Comparison of ENCODE assay signal across 29 cellular contexts in genomic region chr1:78474092-78474491, GRCh38. TPM values are rescaled to one million over a fixed set of nuclear protein-coding genes. Genes with fewer than 3 reads are reported as not detected.
"Had no signal": no experiment of that assay in that cellular context is flagged by ENCODE, and none has a peak within 500 bp of the region (broad histone marks: within the 10 kb centered on the region; RNA-seq: fewer than 3 reads in every experiment).

No MANE protein-coding gene starts in this region.

- H3K4me1 ChIP-seq: neural progenitor cell, parathyroid adenoma, psoas muscle, spleen, testis, tibial artery, transverse colon, upper lobe of right lung, uterus had no signal

- H3K36me3 Mint-ChIP-seq: natural killer cell; neural progenitor cell; stimulated activated memory B cell treated with anti-CD40 and anti-IgM and Interleukin-4, amounts not matched to agents 10 μg/mL and 1 μg/mL and 100 μg/mL, for 72 hours; type B pancreatic cell had no signal

- H3K4me1 Mint-ChIP-seq: natural killer cell; nephron; stimulated activated memory B cell treated with anti-CD40 and anti-IgM and Interleukin-4, amounts not matched to agents 10 μg/mL and 1 μg/mL and 100 μg/mL, for 72 hours; stimulated activated naive CD8-positive, alpha-beta T cell treated with anti-CD3 and anti-CD28 coated beads, Interleukin-15, amount 100 ng/mL, for 72 hours had no signal

- H3K9ac ChIP-seq: neural progenitor cell, parathyroid adenoma had no signal

- H3K27me3 Mint-ChIP-seq: stimulated activated memory B cell treated with anti-CD40 and anti-IgM and Interleukin-4, amounts not matched to agents 10 μg/mL and 1 μg/mL and 100 μg/mL, for 72 hours; stimulated activated naive CD8-positive, alpha-beta T cell treated with anti-CD3 and anti-CD28 coated beads, Interleukin-15, amount 100 ng/mL, for 72 hours had no signal

- H3K4me3 Mint-ChIP-seq: natural killer cell; nephron; neural progenitor cell; stimulated activated memory B cell treated with anti-CD40 and anti-IgM and Interleukin-4, amounts not matched to agents 10 μg/mL and 1 μg/mL and 100 μg/mL, for 72 hours; stimulated activated naive CD8-positive, alpha-beta T cell treated with anti-CD3 and anti-CD28 coated beads, Interleukin-15, amount 100 ng/mL, for 72 hours; type B pancreatic cell had no signal

- H3K27me3 ChIP-seq: neural progenitor cell, ovary, spleen, suprapubic skin, testis, tibial artery, transverse colon, upper lobe of right lung, uterus had no signal

- DNase-seq: natural killer cell; occipital lobe; ovary; psoas muscle; spleen; stimulated activated CD4-positive, alpha-beta T cell treated with anti-CD3 and anti-CD28 coated beads, Interleukin-12 subunit alpha, Interleukin-12 subunit beta, amount 100 ng/mL, for 4 hours; stimulated activated CD4-positive, alpha-beta T cell treated with anti-CD3 and anti-CD28 coated beads, Interleukin-1b, Interleukin-23, amount 100 ng/mL, for 48 hours; stimulated activated CD4-positive, alpha-beta T cell treated with anti-CD3 and anti-CD28 coated beads, Interleukin-4, amount 100 ng/mL, for 1 hour; stimulated activated CD4-positive, alpha-beta T cell treated with anti-CD3 and anti-CD28 coated beads, Interleukin-4, amount 100 ng/mL, for 4 hours; stimulated activated CD8-positive, alpha-beta memory T cell treated with anti-CD3 and anti-CD28 coated beads, Interleukin-4, amount 100 ng/mL, for 48 hours; stimulated activated naive CD4-positive, alpha-beta T cell; stimulated activated naive CD8-positive, alpha-beta T cell treated with anti-CD3 and anti-CD28 coated beads, Interleukin-15, amount 100 ng/mL, for 72 hours; stimulated activated naive CD8-positive, alpha-beta T cell treated with anti-CD3 and anti-CD28 coated beads, Interleukin-15, Interleukin-2, amounts not matched to agents 100 U/mL and 50 U/mL, for 24 hours; substantia nigra; testis; tibial artery; transverse colon; upper lobe of right lung; uterus had no signal

- H3K9me3 ChIP-seq: ovary, psoas muscle, spleen, suprapubic skin, testis, tibial artery, transverse colon, upper lobe of right lung, uterus had no signal

- H3K36me3 ChIP-seq: neural progenitor cell, ovary, spleen, suprapubic skin, tibial artery, transverse colon, upper lobe of right lung, uterus had no signal

- H3K4me3 ChIP-seq: neural progenitor cell, ovary, psoas muscle, skin epidermis, smooth muscle cell, spleen, suprapubic skin, testis, tibial artery, transverse colon, upper lobe of right lung, uterus had no signal

- H3K27ac ChIP-seq: neural progenitor cell, ovary, parathyroid adenoma, psoas muscle, spleen, suprapubic skin, testis, tibial artery, transverse colon, upper lobe of right lung, uterus had no signal

- H3K9me3 Mint-ChIP-seq: neural progenitor cell; stimulated activated memory B cell treated with anti-CD40 and anti-IgM and Interleukin-4, amounts not matched to agents 10 μg/mL and 1 μg/mL and 100 μg/mL, for 72 hours; stimulated activated naive CD8-positive, alpha-beta T cell treated with anti-CD3 and anti-CD28 coated beads, Interleukin-15, amount 100 ng/mL, for 72 hours; type B pancreatic cell had no signal

- ATAC-seq: natural killer cell; psoas muscle; right cardiac atrium; stimulated activated memory B cell treated with anti-CD40 and anti-IgM and Interleukin-4, amounts not matched to agents 10 μg/mL and 1 μg/mL and 100 μg/mL, for 72 hours; stimulated activated naive CD8-positive, alpha-beta T cell treated with anti-CD3 and anti-CD28 coated beads, Interleukin-15, amount 100 ng/mL, for 72 hours; stimulated activated naive CD8-positive, alpha-beta T cell treated with anti-CD3 and anti-CD28 coated beads, Interleukin-15, Interleukin-2, amounts not matched to agents 100 U/mL and 50 U/mL, for 24 hours; upper lobe of right lung had no signal

- H3K27ac Mint-ChIP-seq: natural killer cell; nephron; progenitor cell of endocrine pancreas; stimulated activated memory B cell treated with anti-CD40 and anti-IgM and Interleukin-4, amounts not matched to agents 10 μg/mL and 1 μg/mL and 100 μg/mL, for 72 hours; stimulated activated naive CD8-positive, alpha-beta T cell treated with anti-CD3 and anti-CD28 coated beads, Interleukin-15, amount 100 ng/mL, for 72 hours; type B pancreatic cell had no signal

RNA-seq across cellular contexts. Expression of gene PTGFR, which starts 16.7 kb away (rescaled TPM):
- total RNA-seq: natural killer cell, progenitor cell of endocrine pancreas had no signal
